In genomic region chr1:201389066-201389465, GRCh38 we compare ENCODE assay signal across 20 cellular contexts.
"Had no signal": no experiment of that assay in that cellular context is flagged by ENCODE, and none has a peak within 500 bp of the region (broad histone marks: within the 10 kb centered on the region; RNA-seq: fewer than 3 reads in every experiment).

No MANE protein-coding gene starts in this region.

- H3K4me3 ChIP-seq: SJCRH30 had no signal

- H3K27ac ChIP-seq: RWPE1, SJCRH30 had no signal

- DNase-seq: KBM-7, MV-4-11, NCI-H1048, NCI-H1105, NCI-H1417, NCI-H1436 treated with DMSO at 0.1 percent for 48 hours, NCI-H1694, NCI-H187 treated with DMSO at 0.1 percent for 48 hours, NCI-H2029 treated with DMSO at 0.1 percent for 48 hours, NCI-H2171, NCI-H226, NCI-H446, NCI-H510A, NCI-H524 treated with DMSO at 0.1 percent for 48 hours, NCI-H69, NCI-H774, SHP77 treated with DMSO at 0.1 percent for 48 hours, SJCRH30 had no signal

- ATAC-seq: SK-N-SH treated with all-trans-retinoic acid at 6 μM for 48 hours had no signal

- H3K27me3 ChIP-seq: SJCRH30 had no signal

- H3K9me3 ChIP-seq: SJCRH30 had no signal

- H3K36me3 ChIP-seq: SJCRH30 had no signal
